In the genomic region with DNA sequence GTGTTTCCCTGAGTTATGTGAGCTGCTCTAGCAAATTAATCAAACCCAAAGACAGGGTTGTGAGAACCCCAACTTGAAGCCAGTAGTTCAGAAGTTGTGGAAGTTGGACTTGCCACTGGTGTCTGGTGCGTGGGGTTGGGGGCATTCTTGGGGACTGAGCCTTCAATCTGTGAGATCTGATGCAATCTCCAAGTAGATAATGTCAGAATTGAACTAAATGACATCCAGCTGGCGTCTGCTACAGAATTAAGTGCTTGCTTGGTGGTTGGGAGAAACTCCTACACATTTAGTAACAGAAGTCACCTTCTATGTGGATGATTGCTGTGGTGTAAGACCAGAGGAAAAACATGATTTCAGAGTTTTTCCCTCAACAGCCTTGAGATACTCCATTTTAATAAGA, we compare ENCODE assay signal across 14 cellular contexts.
"Had no signal": no experiment of that assay in that cellular context is flagged by ENCODE, and none has a peak within 500 bp of the region (broad histone marks: within the 10 kb centered on the region; RNA-seq: fewer than 3 reads in every experiment).

No MANE protein-coding gene starts in this region.

- H3K9me3 Mint-ChIP-seq: activated T-cell treated with anti-CD3 and anti-CD28 coated beads, Interleukin-2, amount 50 U/mL, for 24 hours; naive thymus-derived CD4-positive, alpha-beta T cell had no signal

- ATAC-seq: esophagus mucosa; naive thymus-derived CD4-positive, alpha-beta T cell; T-helper 17 cell had no signal

- H3K27me3 Mint-ChIP-seq: activated naive CD8-positive, alpha-beta T cell; activated T-cell treated with anti-CD3 and anti-CD28 coated beads, Interleukin-2, amount 50 U/mL, for 24 hours; naive thymus-derived CD4-positive, alpha-beta T cell had no signal

- H3K36me3 Mint-ChIP-seq: activated naive CD8-positive, alpha-beta T cell had no signal

- H3K4me1 Mint-ChIP-seq: T-helper 17 cell had no signal

- H3K4me3 ChIP-seq: lung, right atrium auricular region, transverse colon had no signal

- H3K9me3 ChIP-seq: right atrium auricular region, transverse colon had no signal

- H3K36me3 ChIP-seq: right atrium auricular region, transverse colon had no signal

- H3K27ac Mint-ChIP-seq: activated naive CD8-positive, alpha-beta T cell; activated T-cell treated with anti-CD3 and anti-CD28 coated beads, Interleukin-2, amount 50 U/mL, for 24 hours; naive thymus-derived CD4-positive, alpha-beta T cell; T-helper 17 cell had no signal

- H3K4me3 Mint-ChIP-seq: activated naive CD8-positive, alpha-beta T cell; activated T-cell treated with anti-CD3 and anti-CD28 coated beads, Interleukin-2, amount 50 U/mL, for 24 hours; naive thymus-derived CD4-positive, alpha-beta T cell; T-helper 17 cell had no signal

- H3K27me3 ChIP-seq: right atrium auricular region, transverse colon had no signal

- H3K27ac ChIP-seq: right atrium auricular region, transverse colon had no signal

- DNase-seq: activated CD4-positive, alpha-beta T cell treated with anti-CD3 and anti-CD28 coated beads, Interleukin-2, amount 50 U/mL, for 1 hour; activated effector memory CD4-positive, alpha-beta T cell treated with anti-CD3 and anti-CD28 coated beads, Interleukin-2, amount 50 U/mL, for 16 hours; activated T-cell treated with anti-CD3 and anti-CD28 coated beads, Interleukin-2, amount 50 U/mL, for 24 hours; aorta; hypothalamus; naive thymus-derived CD4-positive, alpha-beta T cell; posterior cingulate gyrus; small intestine; T-helper 17 cell; transverse colon had no signal
